19 cellular contexts compared by ENCODE assay signal in genomic region chr12:66139328-66139727, GRCh38. TPM values are rescaled to one million over a fixed set of nuclear protein-coding genes. Genes with fewer than 3 reads are reported as not detected.
DNase-seq lines count a peak whose midpoint lies in the region; ATAC-seq and TF ChIP-seq lines count a peak whose summit lies in the region.
"Had no signal": no experiment of that assay in that cellular context is flagged by ENCODE, and none has a peak within 500 bp of the region (broad histone marks: within the 10 kb centered on the region; RNA-seq: fewer than 3 reads in every experiment).

No MANE protein-coding gene starts in this region.

- peak overlapping the region; percentile 46 for H3K27ac Mint-ChIP-seq in activated CD8-positive, alpha-beta T cell treated with anti-CD3 and anti-CD28 coated beads for 36 hours
- no peak overlapping the region for H3K27ac Mint-ChIP-seq in activated CD8-positive, alpha-beta T cell treated with anti-CD3 and anti-CD28 coated beads, Interleukin-2, amount 10 ng/mL, durations not matched to agents 7 days and 5 days
- H3K27ac Mint-ChIP-seq in CD8-positive, alpha-beta T cell, result peak overlapping the region; percentile 37
- H3K27ac Mint-ChIP-seq in activated CD4-positive, alpha-beta memory T cell treated with anti-CD3 and anti-CD28 coated beads for 36 hours, result no peak overlapping the region
- H3K27ac Mint-ChIP-seq: CD4-positive, alpha-beta T cell; GM23338; HFFc6 had no signal

- peaks cover 52% of the 10 kb centered on the region for H3K36me3 Mint-ChIP-seq in activated CD8-positive, alpha-beta T cell treated with anti-CD3 and anti-CD28 coated beads for 36 hours (ENCODE audit: low read depth)
- H3K36me3 Mint-ChIP-seq in activated CD8-positive, alpha-beta T cell treated with anti-CD3 and anti-CD28 coated beads, Interleukin-2, amount 10 ng/mL, durations not matched to agents 7 days and 5 days (ENCODE audit: low read depth), result peaks cover 63% of the 10 kb centered on the region
- H3K36me3 Mint-ChIP-seq in CD8-positive, alpha-beta T cell, result peaks cover 71% of the 10 kb centered on the region
- peaks cover 59% of the 10 kb centered on the region for H3K36me3 Mint-ChIP-seq in activated CD4-positive, alpha-beta memory T cell treated with anti-CD3 and anti-CD28 coated beads for 36 hours

- POLR2A ChIA-PET in activated CD8-positive, alpha-beta T cell treated with anti-CD3 and anti-CD28 coated beads for 36 hours (lab: Charles Lee), result interaction anchor here (1.5 kb wide), 1 partner anchor 30 kb away, joined by 4 read pairs; the partner anchor contains the start of gene TMBIM4
- POLR2A ChIA-PET in activated CD8-positive, alpha-beta T cell treated with anti-CD3 and anti-CD28 coated beads, Interleukin-2, amount 10 ng/mL, durations not matched to agents 7 days and 5 days (lab: Charles Lee), result interaction anchor here (2.0 kb wide), 1 partner anchor 9 kb away, joined by 11 read pairs; the partner anchor contains the start of gene LLPH
- POLR2A ChIA-PET in CD8-positive, alpha-beta T cell (lab: Charles Lee), result interaction anchor here (0.9 to 1.7 kb wide), 2 partner anchors 8 to 19 kb away, joined by 3 to 8 read pairs; partner anchors contain the start of gene LLPH
- POLR2A ChIA-PET in activated CD4-positive, alpha-beta memory T cell treated with anti-CD3 and anti-CD28 coated beads for 36 hours (lab: Charles Lee), result no interaction called here

- H3K27ac ChIP-seq in cardiac muscle cell (peak overlapping the region; percentile 9), neutrophil (peak overlapping the region; percentile 37)
- H3K27ac ChIP-seq in CD8-positive, alpha-beta T cell (ENCODE audit: low read depth, low read length), result no peak overlapping the region
- H3K27ac ChIP-seq: 22Rv1, A549, C4-2B, HL-60 had no signal

- intact Hi-C loops in activated CD8-positive, alpha-beta T cell treated with anti-CD3 and anti-CD28 coated beads for 36 hours (cut with micrococcal nuclease), result no loop called here
- intact Hi-C loops in cardiac septum (cut with DNase I), result no loop called here
- intact Hi-C loops in CD8-positive, alpha-beta T cell (cut with DNase I, micrococcal nuclease), result loop anchor here (1.0 to 10.0 kb wide), 2 partner anchors 8 to 1735 kb away; partner anchors contain the start of gene XPOT (in 1 of the 2)
- intact Hi-C loops in activated CD4-positive, alpha-beta memory T cell treated with anti-CD3 and anti-CD28 coated beads for 36 hours (cut with micrococcal nuclease), result loop anchor here (10.0 kb wide), 1 partner anchor 1735 kb away; the partner anchor contains the start of gene XPOT

- H3K4me1 ChIP-seq in cardiac muscle cell (ENCODE audit: low read depth), result no peaks in the 10 kb centered on the region
- no peaks in the 10 kb centered on the region for H3K4me1 ChIP-seq in CD8-positive, alpha-beta T cell (ENCODE audit: insufficient read depth, low read length)
- H3K4me1 ChIP-seq in neutrophil (ENCODE audit: control insufficient read depth in 1 of 2, insufficient read depth in 1 of 2, low read depth in 1 of 2, low read length in 1 of 2), result peaks cover 25 to 28% of the 10 kb centered on the region in 2 experiments
- H3K4me1 ChIP-seq: A549 had no signal

- H3K36me3 ChIP-seq in cardiac muscle cell, result peaks cover 9% of the 10 kb centered on the region
- H3K36me3 ChIP-seq in CD8-positive, alpha-beta T cell (ENCODE audit: insufficient read depth, low read length), result peaks cover 16% of the 10 kb centered on the region
- H3K36me3 ChIP-seq in neutrophil, result peaks cover 46% of the 10 kb centered on the region

- H3K27me3 ChIP-seq in cardiac muscle cell (no peaks in the 10 kb centered on the region), neutrophil (no peaks in the 10 kb centered on the region)
- no peaks in the 10 kb centered on the region for H3K27me3 ChIP-seq in CD8-positive, alpha-beta T cell (ENCODE audit: insufficient read depth, low read length)

- H3K4me3 Mint-ChIP-seq in activated CD8-positive, alpha-beta T cell treated with anti-CD3 and anti-CD28 coated beads for 36 hours, result no peak overlapping the region
- H3K4me3 Mint-ChIP-seq in activated CD8-positive, alpha-beta T cell treated with anti-CD3 and anti-CD28 coated beads, Interleukin-2, amount 10 ng/mL, durations not matched to agents 7 days and 5 days, result no peak overlapping the region
- no peak overlapping the region for H3K4me3 Mint-ChIP-seq in CD8-positive, alpha-beta T cell
- H3K4me3 Mint-ChIP-seq in activated CD4-positive, alpha-beta memory T cell treated with anti-CD3 and anti-CD28 coated beads for 36 hours, result no peak overlapping the region
- H3K4me3 Mint-ChIP-seq: CD4-positive, alpha-beta T cell; GM23338; HFFc6 had no signal

- peaks cover 15% of the 10 kb centered on the region for H3K9me3 Mint-ChIP-seq in activated CD8-positive, alpha-beta T cell treated with anti-CD3 and anti-CD28 coated beads for 36 hours
- H3K9me3 Mint-ChIP-seq in activated CD8-positive, alpha-beta T cell treated with anti-CD3 and anti-CD28 coated beads, Interleukin-2, amount 10 ng/mL, durations not matched to agents 7 days and 5 days (ENCODE audit: insufficient read depth), result peaks cover 25% of the 10 kb centered on the region
- peaks cover 15% of the 10 kb centered on the region for H3K9me3 Mint-ChIP-seq in CD8-positive, alpha-beta T cell
- peaks cover 24% of the 10 kb centered on the region for H3K9me3 Mint-ChIP-seq in activated CD4-positive, alpha-beta memory T cell treated with anti-CD3 and anti-CD28 coated beads for 36 hours

- no peak for ATAC-seq in activated CD8-positive, alpha-beta T cell treated with anti-CD3 and anti-CD28 coated beads for 36 hours
- ATAC-seq in activated CD8-positive, alpha-beta T cell treated with anti-CD3 and anti-CD28 coated beads, Interleukin-2, amount 10 ng/mL, durations not matched to agents 7 days and 5 days, result no peak
- no peak for ATAC-seq in CD8-positive, alpha-beta T cell
- ATAC-seq: A549, GM23338 had no signal

- TF ChIP-seq CTCF in activated CD8-positive, alpha-beta T cell treated with anti-CD3 and anti-CD28 coated beads for 36 hours (IDR thresholded peaks at IDR 0.05), result no peak
- TF ChIP-seq CTCF in cardiac muscle cell (IDR thresholded peaks at IDR 0.05; ENCODE audit: low read depth, low read length) (no peak), neutrophil (IDR thresholded peaks at IDR 0.05) (no peak)
- no peak for TF ChIP-seq CTCF in CD8-positive, alpha-beta T cell (IDR thresholded peaks at IDR 0.05)

- H3K9me3 ChIP-seq in cardiac muscle cell (ENCODE audit: low read depth), result no peaks in the 10 kb centered on the region
- H3K9me3 ChIP-seq in CD8-positive, alpha-beta T cell (ENCODE audit: low read length), result peaks cover 3% of the 10 kb centered on the region
- H3K9me3 ChIP-seq in neutrophil, result no peaks in the 10 kb centered on the region

- no peak overlapping the region for H3K4me3 ChIP-seq in cardiac muscle cell
- no peak overlapping the region for H3K4me3 ChIP-seq in CD8-positive, alpha-beta T cell (ENCODE audit: low read depth, low read length)
- H3K4me3 ChIP-seq in neutrophil (ENCODE audit: low read depth in 1 of 2, low read length in 1 of 2), result no peak overlapping the region
- H3K4me3 ChIP-seq: A549, GM23338 had no signal

- H3K4me1 Mint-ChIP-seq in activated CD8-positive, alpha-beta T cell treated with anti-CD3 and anti-CD28 coated beads for 36 hours (ENCODE audit: low read depth), result no peaks in the 10 kb centered on the region
- H3K4me1 Mint-ChIP-seq in activated CD8-positive, alpha-beta T cell treated with anti-CD3 and anti-CD28 coated beads, Interleukin-2, amount 10 ng/mL, durations not matched to agents 7 days and 5 days (ENCODE audit: low read depth), result peaks cover 1% of the 10 kb centered on the region
- H3K4me1 Mint-ChIP-seq in CD8-positive, alpha-beta T cell (ENCODE audit: low read depth), result peaks cover 4% of the 10 kb centered on the region
- H3K4me1 Mint-ChIP-seq in activated CD4-positive, alpha-beta memory T cell treated with anti-CD3 and anti-CD28 coated beads for 36 hours (ENCODE audit: low read depth), result no peaks in the 10 kb centered on the region
- H3K4me1 Mint-ChIP-seq: GM23338 had no signal

- DNase-seq in activated CD8-positive, alpha-beta T cell treated with anti-CD3 and anti-CD28 coated beads for 36 hours, result no peak
- no peak for DNase-seq in activated CD8-positive, alpha-beta T cell treated with anti-CD3 and anti-CD28 coated beads, Interleukin-2, amount 10 ng/mL, durations not matched to agents 7 days and 5 days
- DNase-seq in cardiac muscle cell (ENCODE audit: low read depth in 1 of 2, low spot score in 1 of 2), result no peak
- no peak for DNase-seq in cardiac septum (ENCODE audit: low spot score)
- no peak for DNase-seq in CD8-positive, alpha-beta T cell
- no peak for DNase-seq in activated CD4-positive, alpha-beta memory T cell treated with anti-CD3 and anti-CD28 coated beads for 36 hours
- DNase-seq: AML-193; CD4-positive, alpha-beta T cell; DMS153; DMS79; GDM1; HCEC 1CT; HFFc6 had no signal

- CTCF ChIA-PET in activated CD8-positive, alpha-beta T cell treated with anti-CD3 and anti-CD28 coated beads for 36 hours (lab: Charles Lee), result interaction anchor here (0.6 kb wide), 1 partner anchor 57 kb away, joined by 3 read pairs; no protein-coding TSS in a partner anchor
- CTCF ChIA-PET in activated CD8-positive, alpha-beta T cell treated with anti-CD3 and anti-CD28 coated beads, Interleukin-2, amount 10 ng/mL, durations not matched to agents 7 days and 5 days (lab: Charles Lee), result no interaction called here
- CTCF ChIA-PET in CD8-positive, alpha-beta T cell (lab: Charles Lee), result interaction anchor here (0.6 to 1.1 kb wide), 2 partner anchors 9 to 33 kb away, joined by 3 read pairs; partner anchors contain the start of gene LLPH
- CTCF ChIA-PET in activated CD4-positive, alpha-beta memory T cell treated with anti-CD3 and anti-CD28 coated beads for 36 hours (lab: Charles Lee), result interaction anchor here (1.3 kb wide), 1 partner anchor 32 kb away, joined by 3 read pairs; no protein-coding TSS in a partner anchor

- no peaks in the 10 kb centered on the region for H3K27me3 Mint-ChIP-seq in activated CD8-positive, alpha-beta T cell treated with anti-CD3 and anti-CD28 coated beads for 36 hours
- no peaks in the 10 kb centered on the region for H3K27me3 Mint-ChIP-seq in activated CD8-positive, alpha-beta T cell treated with anti-CD3 and anti-CD28 coated beads, Interleukin-2, amount 10 ng/mL, durations not matched to agents 7 days and 5 days (ENCODE audit: low read depth)
- no peaks in the 10 kb centered on the region for H3K27me3 Mint-ChIP-seq in CD8-positive, alpha-beta T cell (ENCODE audit: low read depth)
- no peaks in the 10 kb centered on the region for H3K27me3 Mint-ChIP-seq in activated CD4-positive, alpha-beta memory T cell treated with anti-CD3 and anti-CD28 coated beads for 36 hours
- H3K27me3 Mint-ChIP-seq: CD4-positive, alpha-beta T cell had no signal

RNA-seq across cellular contexts. Expression of gene LLPH, which starts 8.8 kb away (rescaled TPM):
- 10 to 100 TPM; 33.6 to 34.1 TPM for total RNA-seq in activated CD8-positive, alpha-beta T cell treated with anti-CD3 and anti-CD28 coated beads for 36 hours
- 10 to 100 TPM; 35.9 to 39.1 TPM for total RNA-seq in activated CD8-positive, alpha-beta T cell treated with anti-CD3 and anti-CD28 coated beads, Interleukin-2, amount 10 ng/mL, durations not matched to agents 7 days and 5 days
- total RNA-seq in cardiac muscle cell (3.4 and 3.9 TPM in 2 replicates), cardiac septum (25.4 TPM)
- polyA plus RNA-seq in cardiac muscle cell, result 34.2 and 41.6 TPM in 2 replicates
- total RNA-seq in CD8-positive, alpha-beta T cell, result 10 to 100 TPM; 29.1 to 30.9 TPM
- total RNA-seq in activated CD4-positive, alpha-beta memory T cell treated with anti-CD3 and anti-CD28 coated beads for 36 hours, result 10 to 100 TPM; 29.1 to 31.2 TPM

RNA-seq across cellular contexts. Expression of gene TMBIM4, which starts 30.5 kb away (rescaled TPM):
- total RNA-seq in activated CD8-positive, alpha-beta T cell treated with anti-CD3 and anti-CD28 coated beads for 36 hours, result 10 to 100 TPM; 41.7 to 45.8 TPM
- 10 to 100 TPM; 60.5 to 61.6 TPM for total RNA-seq in activated CD8-positive, alpha-beta T cell treated with anti-CD3 and anti-CD28 coated beads, Interleukin-2, amount 10 ng/mL, durations not matched to agents 7 days and 5 days
- 23.7 and 36.1 TPM in 2 replicates for total RNA-seq in cardiac muscle cell
- polyA plus RNA-seq in cardiac muscle cell, result 59.7 and 78.9 TPM in 2 replicates
- total RNA-seq in cardiac septum, result 79.5 TPM
- 10 to 100 TPM; 22.4 to 22.7 TPM for total RNA-seq in CD8-positive, alpha-beta T cell
- total RNA-seq in activated CD4-positive, alpha-beta memory T cell treated with anti-CD3 and anti-CD28 coated beads for 36 hours, result 10 to 100 TPM; 63.7 to 66.7 TPM

RNA-seq across cellular contexts. Expression of gene IRAK3, which starts 49.7 kb away (rescaled TPM):
- total RNA-seq in activated CD8-positive, alpha-beta T cell treated with anti-CD3 and anti-CD28 coated beads for 36 hours, result under 1 TPM; 0.31 to 0.34 TPM
- total RNA-seq in activated CD8-positive, alpha-beta T cell treated with anti-CD3 and anti-CD28 coated beads, Interleukin-2, amount 10 ng/mL, durations not matched to agents 7 days and 5 days, result under 1 TPM; 0.05 to 0.40 TPM
- total RNA-seq in cardiac muscle cell, result 0.14 and 0.27 TPM in 2 replicates
- 0.11 and 0.35 TPM in 2 replicates for polyA plus RNA-seq in cardiac muscle cell
- 3.2 TPM for total RNA-seq in cardiac septum
- total RNA-seq in CD8-positive, alpha-beta T cell, result under 1 TPM in 1 of 2 experiments, not detected in 1; 0.08 TPM
- under 1 TPM; 0.45 to 0.46 TPM for total RNA-seq in activated CD4-positive, alpha-beta memory T cell treated with anti-CD3 and anti-CD28 coated beads for 36 hours

Comparison
In these comparisons a context has a peak if more than half of its experiments do, and no peak if none do; other contexts are left out.
1. H3K27ac Mint-ChIP-seq: peak in activated CD8-positive, alpha-beta T cell treated with anti-CD3 and anti-CD28 coated beads for 36 hours (single experiment) and CD8-positive, alpha-beta T cell (single experiment); none in activated CD8-positive, alpha-beta T cell treated with anti-CD3 and anti-CD28 coated beads, Interleukin-2, amount 10 ng/mL, durations not matched to agents 7 days and 5 days (single experiment) and activated CD4-positive, alpha-beta memory T cell treated with anti-CD3 and anti-CD28 coated beads for 36 hours (single experiment).
2. intact Hi-C loops: an anchor here in CD8-positive, alpha-beta T cell (1.0 to 10.0 kb wide) and activated CD4-positive, alpha-beta memory T cell treated with anti-CD3 and anti-CD28 coated beads for 36 hours (10.0 kb wide); none called in activated CD8-positive, alpha-beta T cell treated with anti-CD3 and anti-CD28 coated beads for 36 hours and cardiac septum.